ENCODE assay signal across 27 cellular contexts in genomic region chr3:27719306-27720003, GRCh38. TPM values are rescaled to one million over a fixed set of nuclear protein-coding genes. Genes with fewer than 3 reads are reported as not detected.
DNase-seq lines count a peak whose midpoint lies in the region; ATAC-seq, FAIRE-seq and TF ChIP-seq lines count a peak whose summit lies in the region.
"Had no signal": no experiment of that assay in that cellular context is flagged by ENCODE, and none has a peak within 500 bp of the region (broad histone marks: within the 10 kb centered on the region; RNA-seq: fewer than 3 reads in every experiment).

No MANE protein-coding gene starts in this region.

- peaks cover 15% of the 10 kb centered on the region for H4K20me1 ChIP-seq in GM23338 (replicated peaks; ENCODE audit: insufficient read depth)

- H3K27ac Mint-ChIP-seq in CD4-positive, alpha-beta T cell = no peak overlapping the region
- no peak overlapping the region for H3K27ac Mint-ChIP-seq in GM23338
- no peak overlapping the region for H3K27ac Mint-ChIP-seq in activated T-helper 1 cell treated with anti-CD3 and anti-CD28 coated beads, Interleukin-12 subunit alpha, Interleukin-12 subunit beta, Interleukin-2, Interleukin-4 antibody, amounts not matched to agents 30 ng/mL and 10 ng/mL and 1 ng/mL, durations not matched to agents 14 hours and 24 hours and 36 hours
- H3K27ac Mint-ChIP-seq: activated naive CD4-positive, alpha-beta T cell treated with anti-CD3 and anti-CD28 coated beads for 36 hours had no signal

- H3K36me3 ChIP-seq in GM23338 (ENCODE audit: insufficient read depth) = no peaks in the 10 kb centered on the region
- H3K36me3 ChIP-seq: lower lobe of right lung, ovary, sigmoid colon, SJCRH30, transverse colon had no signal

- intact Hi-C loops in CD4-positive, alpha-beta T cell (cut with DNase I, micrococcal nuclease) = loop anchor here in 1 of 2 experiments (10.0 kb wide), 1 partner anchor 165 kb away; no protein-coding TSS in a partner anchor
- intact Hi-C loops in activated T-helper 1 cell treated with anti-CD3 and anti-CD28 coated beads, Interleukin-12 subunit alpha, Interleukin-12 subunit beta, Interleukin-2, Interleukin-4 antibody, amounts not matched to agents 30 ng/mL and 10 ng/mL and 1 ng/mL, durations not matched to agents 14 hours and 24 hours and 36 hours (cut with micrococcal nuclease) = loop anchor here (5.0 kb wide), 1 partner anchor 858 kb away; no protein-coding TSS in a partner anchor

- FAIRE-seq in GM12891 (lab: Jason Lieb, UNC) = no peak
- FAIRE-seq: colon, endometrium, GM19239 had no signal

- DNase-seq in CD4-positive, alpha-beta T cell = no peak
- peak; percentile 58 for DNase-seq in GM23338 (ENCODE audit: low spot score)
- no peak for DNase-seq in activated T-helper 1 cell treated with anti-CD3 and anti-CD28 coated beads, Interleukin-12 subunit alpha, Interleukin-12 subunit beta, Interleukin-2, Interleukin-4 antibody, amounts not matched to agents 30 ng/mL and 10 ng/mL and 1 ng/mL, durations not matched to agents 14 hours and 24 hours and 36 hours (ENCODE audit: low spot score)
- no peak for DNase-seq in GM10266 (ENCODE audit: extremely low spot score)
- no peak for DNase-seq in GM12891 (ENCODE audit: insufficient read length, low spot score)
- DNase-seq in HuH-7.5 (ENCODE audit: low spot score) = no peak
- DNase-seq: activated CD4-positive, CD25-positive, alpha-beta regulatory T cell; activated naive CD4-positive, alpha-beta T cell treated with anti-CD3 and anti-CD28 coated beads for 36 hours; Calu3; islet precursor cell; lower lobe of right lung; NCI-H1930; NCI-H226; ovary; PC-9; sigmoid colon; SJCRH30; stimulated activated naive CD8-positive, alpha-beta T cell treated with anti-CD3 and anti-CD28 coated beads, Interleukin-15, Interleukin-2, amounts not matched to agents 100 U/mL and 50 U/mL, for 24 hours; T-helper 9 cell; transverse colon had no signal

- H3K27me3 ChIP-seq in CD4-positive, alpha-beta T cell (ENCODE audit: control insufficient read depth, insufficient read depth, low read length) = peaks cover 58% of the 10 kb centered on the region
- peaks cover 100% of the 10 kb centered on the region for H3K27me3 ChIP-seq in GM23338 (ENCODE audit: insufficient read depth)
- H3K27me3 ChIP-seq in mononuclear cell (ENCODE audit: insufficient read depth, low read length) = peaks cover 93% of the 10 kb centered on the region
- H3K27me3 ChIP-seq: ovary had no signal

- H3K9me2 ChIP-seq in GM23338 (ENCODE audit: insufficient read depth) = no peaks in the 10 kb centered on the region

- no peaks in the 10 kb centered on the region for H3K79me2 ChIP-seq in GM23338 (replicated peaks; ENCODE audit: insufficient read depth)

- POLR2A ChIA-PET in CD4-positive, alpha-beta T cell (lab: Charles Lee) = interaction anchor here (0.9 kb wide), 1 partner anchor 605 kb away, joined by 3 read pairs; no protein-coding TSS in a partner anchor

- no peak for ATAC-seq in CD4-positive, alpha-beta T cell (ENCODE audit: poor library complexity)
- ATAC-seq in GM23338 (no peak), HG03039 (IDR thresholded peaks at IDR 0.05; ENCODE audit: unreplicated experiment) (no peak)
- ATAC-seq: lower lobe of right lung; stimulated activated naive CD8-positive, alpha-beta T cell treated with anti-CD3 and anti-CD28 coated beads, Interleukin-15, Interleukin-2, amounts not matched to agents 100 U/mL and 50 U/mL, for 24 hours had no signal

- TF ChIP-seq POLR2A in GM12891 (IDR thresholded peaks at IDR 0.05; ENCODE audit: low read depth, low read length) = no peak

- no peaks in the 10 kb centered on the region for H3K9me3 ChIP-seq in CD4-positive, alpha-beta T cell (ENCODE audit: control insufficient read depth, low read length)
- H3K9me3 ChIP-seq in mononuclear cell (ENCODE audit: low read depth, low read length) = no peaks in the 10 kb centered on the region
- H3K9me3 ChIP-seq: lower lobe of right lung, ovary, sigmoid colon, SJCRH30, transverse colon had no signal

- TF ChIP-seq CTCF in CD4-positive, alpha-beta T cell (IDR thresholded peaks at IDR 0.05) = no peak
- no peak for TF ChIP-seq CTCF in GM23338 (conservative IDR thresholded peaks at IDR 0.05; ENCODE audit: low read depth in 2 of 2)
- no peak for TF ChIP-seq CTCF in GM10266 (IDR thresholded peaks at IDR 0.05; ENCODE audit: control insufficient read depth, insufficient read depth, low read depth, missing control alignments)

- H3F3A ChIP-seq in GM23338 (replicated peaks; ENCODE audit: low read depth) = peaks cover 38% of the 10 kb centered on the region

- H3K36me3 Mint-ChIP-seq in CD4-positive, alpha-beta T cell (ENCODE audit: low read depth) = no peaks in the 10 kb centered on the region
- no peaks in the 10 kb centered on the region for H3K36me3 Mint-ChIP-seq in GM23338 (ENCODE audit: low read depth)
- H3K36me3 Mint-ChIP-seq in activated T-helper 1 cell treated with anti-CD3 and anti-CD28 coated beads, Interleukin-12 subunit alpha, Interleukin-12 subunit beta, Interleukin-2, Interleukin-4 antibody, amounts not matched to agents 30 ng/mL and 10 ng/mL and 1 ng/mL, durations not matched to agents 14 hours and 24 hours and 36 hours (ENCODE audit: low read depth) = peaks cover 30% of the 10 kb centered on the region

- peaks cover 39% of the 10 kb centered on the region for H3K4me1 Mint-ChIP-seq in CD4-positive, alpha-beta T cell (ENCODE audit: low read depth)
- peaks cover 78% of the 10 kb centered on the region for H3K4me1 Mint-ChIP-seq in GM23338
- peaks cover 48% of the 10 kb centered on the region for H3K4me1 Mint-ChIP-seq in activated T-helper 1 cell treated with anti-CD3 and anti-CD28 coated beads, Interleukin-12 subunit alpha, Interleukin-12 subunit beta, Interleukin-2, Interleukin-4 antibody, amounts not matched to agents 30 ng/mL and 10 ng/mL and 1 ng/mL, durations not matched to agents 14 hours and 24 hours and 36 hours (ENCODE audit: low read depth)

- peak overlapping the region; percentile 81 for H3K4me3 Mint-ChIP-seq in CD4-positive, alpha-beta T cell
- peak overlapping the region; percentile 71 for H3K4me3 Mint-ChIP-seq in GM23338
- peak overlapping the region; percentile 68 for H3K4me3 Mint-ChIP-seq in activated T-helper 1 cell treated with anti-CD3 and anti-CD28 coated beads, Interleukin-12 subunit alpha, Interleukin-12 subunit beta, Interleukin-2, Interleukin-4 antibody, amounts not matched to agents 30 ng/mL and 10 ng/mL and 1 ng/mL, durations not matched to agents 14 hours and 24 hours and 36 hours
- H3K4me3 Mint-ChIP-seq: activated naive CD4-positive, alpha-beta T cell treated with anti-CD3 and anti-CD28 coated beads for 36 hours had no signal

- H3K27ac ChIP-seq in CD4-positive, alpha-beta T cell (ENCODE audit: low read depth, low read length) = no peak overlapping the region
- H3K27ac ChIP-seq in GM23338 (ENCODE audit: low read depth) = no peak overlapping the region
- H3K27ac ChIP-seq: HL-60, KMS-11, lower lobe of right lung, ovary, PC-9, sigmoid colon, SJCRH30, transverse colon had no signal

- CTCF ChIA-PET in CD4-positive, alpha-beta T cell (lab: Charles Lee) = no interaction called here

- H3K4me3 ChIP-seq in GM23338 (peak overlapping the region; percentile 62), mononuclear cell (ENCODE audit: low read length) (peak overlapping the region; percentile 15)
- H3K4me3 ChIP-seq: ovary, PC-9, sigmoid colon, SJCRH30, transverse colon had no signal

- no peak overlapping the region for H2AFZ ChIP-seq in GM23338
- H2AFZ ChIP-seq: PC-9 had no signal

- no peaks in the 10 kb centered on the region for H3K9me3 Mint-ChIP-seq in CD4-positive, alpha-beta T cell
- no peaks in the 10 kb centered on the region; the same call in 1 of the 3 replicates for H3K9me3 Mint-ChIP-seq in GM23338
- H3K9me3 Mint-ChIP-seq in activated T-helper 1 cell treated with anti-CD3 and anti-CD28 coated beads, Interleukin-12 subunit alpha, Interleukin-12 subunit beta, Interleukin-2, Interleukin-4 antibody, amounts not matched to agents 30 ng/mL and 10 ng/mL and 1 ng/mL, durations not matched to agents 14 hours and 24 hours and 36 hours = no peaks in the 10 kb centered on the region
- H3K9me3 Mint-ChIP-seq: activated naive CD4-positive, alpha-beta T cell treated with anti-CD3 and anti-CD28 coated beads for 36 hours had no signal

- H3K27me3 Mint-ChIP-seq in CD4-positive, alpha-beta T cell = peaks cover 91% of the 10 kb centered on the region
- H3K27me3 Mint-ChIP-seq in GM23338 (ENCODE audit: insufficient read depth, low read depth, poor library complexity) = peaks cover 95% of the 10 kb centered on the region
- H3K27me3 Mint-ChIP-seq in activated T-helper 1 cell treated with anti-CD3 and anti-CD28 coated beads, Interleukin-12 subunit alpha, Interleukin-12 subunit beta, Interleukin-2, Interleukin-4 antibody, amounts not matched to agents 30 ng/mL and 10 ng/mL and 1 ng/mL, durations not matched to agents 14 hours and 24 hours and 36 hours (ENCODE audit: insufficient read depth) = peaks cover 72% of the 10 kb centered on the region

- H3K4me1 ChIP-seq in GM23338 (ENCODE audit: insufficient read depth) (peaks cover 86% of the 10 kb centered on the region), mononuclear cell (ENCODE audit: insufficient read depth, low read length) (peaks cover 45% of the 10 kb centered on the region)
- H3K4me1 ChIP-seq: SJCRH30 had no signal

- H3K4me2 ChIP-seq in GM23338 = peak overlapping the region; percentile 90
- H3K4me2 ChIP-seq: KMS-11, PC-9 had no signal

TF ChIP-seq in GM23338, 12 proteins besides CTCF, POLR2A, EP300 and RAD21 (continues in another document):
- TF ChIP-seq ZNF331 (CRISPR knock-in tag; IDR thresholded peaks at IDR 0.05; ENCODE audit: low read depth) (no peak), CREB1 (CRISPR knock-in tag; IDR thresholded peaks at IDR 0.05; ENCODE audit: low read depth) (no peak), EZH2phosphoT487 (IDR thresholded peaks at IDR 0.05; ENCODE audit: unreplicated experiment) (no peak), POLR2AphosphoS5 (IDR thresholded peaks at IDR 0.05; ENCODE audit: low read depth) (no peak)

TF ChIP-seq in GM12891, 5 proteins besides CTCF, POLR2A, EP300 and RAD21:
- TF ChIP-seq POU2F2 (IDR thresholded peaks at IDR 0.05; ENCODE audit: low read depth, low read length) = no peak
- TF ChIP-seq PAX5 (IDR thresholded peaks at IDR 0.05; ENCODE audit: insufficient read depth, low read length, severe bottlenecking) = no peak

RNA-seq across cellular contexts. Expression of gene EOMES, which starts 2.7 kb away (rescaled TPM):
- total RNA-seq in CD4-positive, alpha-beta T cell = under 1 TPM; 0.64 to 0.69 TPM
- 0.10 TPM in 1 of 2 replicates, not detected in the other for total RNA-seq in GM23338 (2014; rRNA removed; shearing (Covaris generic))
- 0.10 TPM in 2 replicates for polyA plus RNA-seq in GM23338 (2016; fragmentation: Nextera tagmentation; extraction: Ambion mirVana)
- 29.6 and 30.7 TPM in 2 replicates for total RNA-seq in activated T-helper 1 cell treated with anti-CD3 and anti-CD28 coated beads, Interleukin-12 subunit alpha, Interleukin-12 subunit beta, Interleukin-2, Interleukin-4 antibody, amounts not matched to agents 30 ng/mL and 10 ng/mL and 1 ng/mL, durations not matched to agents 14 hours and 24 hours and 36 hours
- total RNA-seq in mononuclear cell = 3.4 TPM
- not detected for polyA plus RNA-seq in GM12891 (2012; ENCODE audit: low read depth, missing spikeins)
- total RNA-seq: PC-9, sigmoid colon, SJCRH30 had no signal
